27 cellular contexts compared by ENCODE assay signal in genomic region chr18:54239091-54239490, GRCh38.
"Had no signal": no experiment of that assay in that cellular context is flagged by ENCODE, and none has a peak within 500 bp of the region (broad histone marks: within the 10 kb centered on the region; RNA-seq: fewer than 3 reads in every experiment).

No MANE protein-coding gene starts in this region.

- H3K36me3 Mint-ChIP-seq: activated naive CD4-positive, alpha-beta T cell treated with anti-CD3 and anti-CD28 coated beads, Interleukin-2, amount 50 U/mL, for 72 hours; stimulated activated effector memory CD8-positive, alpha-beta T cell treated with anti-CD3 and anti-CD28 coated beads, Interleukin-12 subunit alpha, Interleukin-12 subunit beta, amount 100 ng/mL, for 72 hours; type B pancreatic cell; WTC11 had no signal

- H3K27ac Mint-ChIP-seq: activated CD4-positive, alpha-beta T cell treated with anti-CD3 and anti-CD28 coated beads for 36 hours; activated naive CD4-positive, alpha-beta T cell treated with anti-CD3 and anti-CD28 coated beads, Interleukin-2, amount 50 U/mL, for 72 hours; activated T-cell treated with anti-CD3 and anti-CD28 coated beads, Interleukin-2, amount 50 U/mL, for 24 hours; activated T-helper 17 cell treated with anti-CD3 and anti-CD28 coated beads, Interleukin-2, amount 50 U/mL, for 72 hours; naive thymus-derived CD4-positive, alpha-beta T cell; stimulated activated effector memory CD8-positive, alpha-beta T cell treated with anti-CD3 and anti-CD28 coated beads, Interleukin-12 subunit alpha, Interleukin-12 subunit beta, amount 100 ng/mL, for 72 hours; stimulated activated naive CD8-positive, alpha-beta T cell treated with anti-CD3 and anti-CD28 coated beads, Interleukin-15, amount 100 ng/mL, for 72 hours; type B pancreatic cell had no signal

- H3K4me1 ChIP-seq: colonic mucosa had no signal

- H3K4me1 Mint-ChIP-seq: activated CD4-positive, alpha-beta T cell treated with anti-CD3 and anti-CD28 coated beads for 36 hours; activated T-helper 17 cell treated with anti-CD3 and anti-CD28 coated beads, Interleukin-2, amount 50 U/mL, for 72 hours; central memory CD8-positive, alpha-beta T cell; stimulated activated effector memory CD8-positive, alpha-beta T cell treated with anti-CD3 and anti-CD28 coated beads, Interleukin-12 subunit alpha, Interleukin-12 subunit beta, amount 100 ng/mL, for 72 hours; stimulated activated naive CD8-positive, alpha-beta T cell treated with anti-CD3 and anti-CD28 coated beads, Interleukin-15, amount 100 ng/mL, for 72 hours had no signal

- ATAC-seq: activated CD4-positive, alpha-beta T cell treated with anti-CD3 and anti-CD28 coated beads for 36 hours; activated naive CD4-positive, alpha-beta T cell treated with anti-CD3 and anti-CD28 coated beads, Interleukin-2, amount 50 U/mL, for 72 hours; activated T-helper 17 cell treated with anti-CD3 and anti-CD28 coated beads, Interleukin-2, amount 50 U/mL, for 72 hours; naive thymus-derived CD4-positive, alpha-beta T cell; psoas muscle; stimulated activated effector memory CD8-positive, alpha-beta T cell treated with anti-CD3 and anti-CD28 coated beads, Interleukin-12 subunit alpha, Interleukin-12 subunit beta, amount 100 ng/mL, for 72 hours; stimulated activated naive CD8-positive, alpha-beta T cell treated with anti-CD3 and anti-CD28 coated beads, Interleukin-15, amount 100 ng/mL, for 72 hours; WTC11 had no signal

- H3K27ac ChIP-seq: adrenal gland, ascending aorta, colonic mucosa, ovary, psoas muscle had no signal

- H3K4me3 ChIP-seq: adrenal gland, ascending aorta, colonic mucosa, heart right ventricle, ovary, psoas muscle, right atrium auricular region had no signal

- H3K4me3 Mint-ChIP-seq: activated CD4-positive, alpha-beta T cell treated with anti-CD3 and anti-CD28 coated beads for 36 hours; activated T-cell treated with anti-CD3 and anti-CD28 coated beads, Interleukin-2, amount 50 U/mL, for 24 hours; activated T-helper 17 cell treated with anti-CD3 and anti-CD28 coated beads, Interleukin-2, amount 50 U/mL, for 72 hours; central memory CD8-positive, alpha-beta T cell; naive thymus-derived CD4-positive, alpha-beta T cell; stimulated activated effector memory CD8-positive, alpha-beta T cell treated with anti-CD3 and anti-CD28 coated beads, Interleukin-12 subunit alpha, Interleukin-12 subunit beta, amount 100 ng/mL, for 72 hours; stimulated activated naive CD8-positive, alpha-beta T cell treated with anti-CD3 and anti-CD28 coated beads, Interleukin-15, amount 100 ng/mL, for 72 hours; type B pancreatic cell; WTC11 had no signal

- DNase-seq: activated CD4-positive, alpha-beta T cell treated with anti-CD3 and anti-CD28 coated beads for 36 hours; activated CD4-positive, alpha-beta T cell treated with anti-CD3 and anti-CD28 coated beads, Interleukin-2, amount 50 U/mL, for 4 hours; activated CD8-positive, alpha-beta memory T cell treated with anti-CD3 and anti-CD28 coated beads for 24 hours; activated CD8-positive, alpha-beta memory T cell treated with anti-CD3 and anti-CD28 coated beads, Interleukin-2, amount 50 U/mL, for 4 hours; activated T-cell treated with anti-CD3 and anti-CD28 coated beads, Interleukin-2, amount 50 U/mL, for 24 hours; adrenal gland; colonic mucosa; foreskin fibroblast; heart right ventricle; islet precursor cell; left cardiac atrium; mesenchymal stem cell; naive thymus-derived CD4-positive, alpha-beta T cell; ovary; psoas muscle; stimulated activated CD4-positive, alpha-beta T cell treated with anti-CD3 and anti-CD28 coated beads, Interleukin-2, amount 100 ng/mL, for 24 hours; stimulated activated naive CD8-positive, alpha-beta T cell treated with anti-CD3 and anti-CD28 coated beads, Interleukin-15, amount 100 ng/mL, for 72 hours; T-helper 1 cell; T-helper 9 cell had no signal

- H3K36me3 ChIP-seq: adrenal gland, ascending aorta, colonic mucosa, heart right ventricle, ovary, right atrium auricular region had no signal

- H3K27me3 ChIP-seq: adrenal gland, ascending aorta, colonic mucosa, heart right ventricle, ovary, right atrium auricular region had no signal

- H3K9me3 ChIP-seq: adrenal gland, ascending aorta, colonic mucosa, heart right ventricle, ovary, psoas muscle, right atrium auricular region had no signal

- H3K27me3 Mint-ChIP-seq: activated T-helper 17 cell treated with anti-CD3 and anti-CD28 coated beads, Interleukin-2, amount 50 U/mL, for 72 hours; central memory CD8-positive, alpha-beta T cell; type B pancreatic cell had no signal

- H3K9me3 Mint-ChIP-seq: activated naive CD4-positive, alpha-beta T cell treated with anti-CD3 and anti-CD28 coated beads, Interleukin-2, amount 50 U/mL, for 72 hours; activated T-cell treated with anti-CD3 and anti-CD28 coated beads, Interleukin-2, amount 50 U/mL, for 24 hours; activated T-helper 17 cell treated with anti-CD3 and anti-CD28 coated beads, Interleukin-2, amount 50 U/mL, for 72 hours; central memory CD8-positive, alpha-beta T cell; naive thymus-derived CD4-positive, alpha-beta T cell; stimulated activated effector memory CD8-positive, alpha-beta T cell treated with anti-CD3 and anti-CD28 coated beads, Interleukin-12 subunit alpha, Interleukin-12 subunit beta, amount 100 ng/mL, for 72 hours; stimulated activated naive CD8-positive, alpha-beta T cell treated with anti-CD3 and anti-CD28 coated beads, Interleukin-15, amount 100 ng/mL, for 72 hours; type B pancreatic cell; WTC11 had no signal
